Comparison of ENCODE assay signal across 28 cellular contexts in genomic region chr7:151449990-151450389, GRCh38. TPM values are rescaled to one million over a fixed set of nuclear protein-coding genes. Genes with fewer than 3 reads are reported as not detected.
"Had no signal": no experiment of that assay in that cellular context is flagged by ENCODE, and none has a peak within 500 bp of the region (broad histone marks: within the 10 kb centered on the region; RNA-seq: fewer than 3 reads in every experiment).

No MANE protein-coding gene starts in this region.

- ATAC-seq: activated naive CD8-positive, alpha-beta T cell treated with anti-CD3 and anti-CD28 coated beads, Interleukin-2, amount 50 U/mL, for 24 hours; body of pancreas had no signal

- H3K9me3 Mint-ChIP-seq: activated CD4-positive, alpha-beta T cell treated with anti-CD3 and anti-CD28 coated beads, Interleukin-2, amount 10 ng/mL, durations not matched to agents 24 days and 14 days; activated naive CD4-positive, alpha-beta T cell treated with anti-CD3 and anti-CD28 coated beads, Interleukin-2, amount 50 U/mL, for 72 hours; activated naive CD8-positive, alpha-beta T cell treated with anti-CD3 and anti-CD28 coated beads, Interleukin-2, amount 50 U/mL, for 24 hours; activated T-helper 1 cell treated with anti-CD3 and anti-CD28 coated beads, Interleukin-12 subunit alpha, Interleukin-12 subunit beta, Interleukin-2, Interleukin-4 antibody, amounts not matched to agents 30 ng/mL and 10 ng/mL and 1 ng/mL, durations not matched to agents 14 hours and 24 hours and 36 hours; central memory CD8-positive, alpha-beta T cell; T-helper 1 cell treated with Interleukin-12 subunit alpha and Interleukin-12 subunit beta and Interleukin-4 antibody, amounts not matched to agents 30 μg/mL and 1 μg/mL, for 36 hours had no signal

- H3K4me3 ChIP-seq: ascending aorta, body of pancreas had no signal

- H3K36me3 Mint-ChIP-seq: activated naive CD4-positive, alpha-beta T cell treated with anti-CD3 and anti-CD28 coated beads, Interleukin-2, amount 50 U/mL, for 72 hours had no signal

- H3K36me3 ChIP-seq: ascending aorta had no signal

- H3K4me1 Mint-ChIP-seq: central memory CD8-positive, alpha-beta T cell had no signal

- DNase-seq: activated CD4-positive, alpha-beta T cell treated with anti-CD3 and anti-CD28 coated beads for 1 hour; activated CD4-positive, alpha-beta T cell treated with anti-CD3 and anti-CD28 coated beads, Interleukin-2, amount 10 ng/mL, durations not matched to agents 24 days and 14 days; activated CD4-positive, alpha-beta T cell treated with anti-CD3 and anti-CD28 coated beads, Interleukin-2, amount 50 U/mL, for 48 hours; activated CD8-positive, alpha-beta memory T cell treated with anti-CD3 and anti-CD28 coated beads for 24 hours; activated effector memory CD4-positive, alpha-beta T cell treated with anti-CD3 and anti-CD28 coated beads, Interleukin-2, amount 50 U/mL, for 16 hours; activated naive CD4-positive, alpha-beta T cell treated with Interleukin-2 at 50 U/mL for 16 hours; activated naive CD8-positive, alpha-beta T cell treated with anti-CD3 and anti-CD28 coated beads, Interleukin-2, amount 50 U/mL, for 24 hours; amniotic stem cell; NCI-H1092; NCI-H1417; NCI-H1930; NCI-H2107; NCI-H2171 treated with DMSO at 0.1 percent for 48 hours; NCI-H226; NCI-H526; NCI-H82; SHP77 treated with DMSO at 0.1 percent for 48 hours had no signal

- H3K27ac Mint-ChIP-seq: activated CD4-positive, alpha-beta T cell treated with anti-CD3 and anti-CD28 coated beads, Interleukin-2, amount 10 ng/mL, durations not matched to agents 24 days and 14 days; activated naive CD4-positive, alpha-beta T cell treated with anti-CD3 and anti-CD28 coated beads, Interleukin-2, amount 50 U/mL, for 72 hours; activated naive CD8-positive, alpha-beta T cell treated with anti-CD3 and anti-CD28 coated beads, Interleukin-2, amount 50 U/mL, for 24 hours; activated T-helper 1 cell treated with anti-CD3 and anti-CD28 coated beads, Interleukin-12 subunit alpha, Interleukin-12 subunit beta, Interleukin-2, Interleukin-4 antibody, amounts not matched to agents 30 ng/mL and 10 ng/mL and 1 ng/mL, durations not matched to agents 14 hours and 24 hours and 36 hours; T-helper 1 cell treated with Interleukin-12 subunit alpha and Interleukin-12 subunit beta and Interleukin-4 antibody, amounts not matched to agents 30 μg/mL and 1 μg/mL, for 36 hours had no signal

- H3K4me3 Mint-ChIP-seq: activated naive CD8-positive, alpha-beta T cell treated with anti-CD3 and anti-CD28 coated beads, Interleukin-2, amount 50 U/mL, for 24 hours; activated T-helper 1 cell treated with anti-CD3 and anti-CD28 coated beads, Interleukin-12 subunit alpha, Interleukin-12 subunit beta, Interleukin-2, Interleukin-4 antibody, amounts not matched to agents 30 ng/mL and 10 ng/mL and 1 ng/mL, durations not matched to agents 14 hours and 24 hours and 36 hours; central memory CD8-positive, alpha-beta T cell had no signal

- H3K27ac ChIP-seq: ascending aorta, body of pancreas, KMS-11 had no signal

- H3K27me3 ChIP-seq: ascending aorta, body of pancreas had no signal

- H3K9me3 ChIP-seq: ascending aorta, body of pancreas had no signal

RNA-seq across cellular contexts. Expression of gene CRYGN, which starts 10.0 kb away (rescaled TPM):
- total RNA-seq: activated CD4-positive, alpha-beta T cell treated with anti-CD3 and anti-CD28 coated beads, Interleukin-2, amount 10 ng/mL, durations not matched to agents 24 days and 14 days; activated T-helper 1 cell treated with anti-CD3 and anti-CD28 coated beads, Interleukin-12 subunit alpha, Interleukin-12 subunit beta, Interleukin-2, Interleukin-4 antibody, amounts not matched to agents 30 ng/mL and 10 ng/mL and 1 ng/mL, durations not matched to agents 14 hours and 24 hours and 36 hours; ascending aorta; body of pancreas; bronchial epithelial cell; MCF 10A; SK-MEL-5 had no signal

RNA-seq across cellular contexts. Expression of gene WDR86, which starts 40.2 kb away (rescaled TPM):
- total RNA-seq: activated CD4-positive, alpha-beta T cell treated with anti-CD3 and anti-CD28 coated beads, Interleukin-2, amount 10 ng/mL, durations not matched to agents 24 days and 14 days; activated naive CD4-positive, alpha-beta T cell treated with anti-CD3 and anti-CD28 coated beads, Interleukin-2, amount 50 U/mL, for 72 hours; activated T-helper 1 cell treated with anti-CD3 and anti-CD28 coated beads, Interleukin-12 subunit alpha, Interleukin-12 subunit beta, Interleukin-2, Interleukin-4 antibody, amounts not matched to agents 30 ng/mL and 10 ng/mL and 1 ng/mL, durations not matched to agents 14 hours and 24 hours and 36 hours; MCF 10A; NCI-H460; SK-MEL-5 had no signal
